8 cellular contexts compared by ENCODE assay signal in the genomic region with DNA sequence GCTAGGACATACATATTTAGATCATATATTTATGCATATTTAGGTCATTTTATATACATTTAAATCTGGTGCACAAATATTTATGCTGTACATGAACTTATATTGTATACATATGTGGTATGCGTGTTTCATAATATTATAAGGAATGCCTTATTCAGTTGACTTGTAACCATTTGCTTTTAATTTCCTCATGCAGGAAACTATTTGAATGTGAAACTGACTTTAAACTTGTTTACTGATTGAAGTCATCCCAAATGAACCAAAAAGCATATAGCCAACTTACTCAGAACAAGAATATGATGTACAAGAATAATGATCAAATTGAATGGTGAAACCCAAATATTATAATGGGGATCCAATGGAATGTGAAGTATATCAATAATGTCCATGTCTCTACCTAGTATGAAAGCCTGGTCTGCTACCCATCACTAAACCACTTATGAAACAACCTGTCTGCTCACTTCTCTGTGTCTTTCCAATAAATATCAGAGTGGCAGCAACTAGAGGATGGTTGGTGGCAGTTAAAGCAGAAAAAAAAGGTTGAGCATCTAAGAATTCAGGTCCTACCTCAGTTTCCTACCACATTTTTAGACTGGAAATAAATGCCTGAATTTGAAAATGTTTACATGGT. TPM values are rescaled to one million over a fixed set of nuclear protein-coding genes. Genes with fewer than 3 reads are reported as not detected.
DNase-seq lines count a peak whose midpoint lies in the region; ATAC-seq, FAIRE-seq and TF ChIP-seq lines count a peak whose summit lies in the region.

No MANE protein-coding gene starts in this region.

- H3K4me1 ChIP-seq in Karpas-422 (ENCODE audit: low read length): peaks cover 7% of the 10 kb centered on the region
- H3K4me1 ChIP-seq in HepG2 (ENCODE audit: insufficient read depth, low read length): no peaks in the 10 kb centered on the region
- no peaks in the 10 kb centered on the region for H3K4me1 ChIP-seq in GM23338 (ENCODE audit: insufficient read depth)

- H3K4me3 ChIP-seq in Karpas-422 (ENCODE audit: low read length) (peak overlapping the region; percentile 37; the same call in 1 of the 2 replicates), HepG2 (replicated peaks in 1 of 3; ENCODE audit: insufficient read depth in 1 of 3, low read depth in 2 of 3, low read length in 3 of 3) (no peak overlapping the region), GM23338 (no peak overlapping the region)

- H3K9me3 ChIP-seq in Karpas-422 (ENCODE audit: low read length) (no peaks in the 10 kb centered on the region), HepG2 (ENCODE audit: low read length) (no peaks in the 10 kb centered on the region)

- POLR2A ChIA-PET in HepG2 (lab: Yijun Ruan, JAX): no interaction called here

- no peaks in the 10 kb centered on the region for H3F3A ChIP-seq in GM23338 (replicated peaks; ENCODE audit: low read depth)

- H3K9me2 ChIP-seq in Karpas-422 (replicated peaks; ENCODE audit: insufficient read depth, low read length) (no peaks in the 10 kb centered on the region), GM23338 (ENCODE audit: insufficient read depth) (no peaks in the 10 kb centered on the region)

- H3K9ac ChIP-seq in Karpas-422 (ENCODE audit: low read length): no peak overlapping the region
- H3K9ac ChIP-seq in HepG2 (ENCODE audit: insufficient read depth, low read depth, low read length): no peak overlapping the region

- no peaks in the 10 kb centered on the region for H3K36me3 ChIP-seq in Karpas-422 (ENCODE audit: insufficient read depth, low read length)
- H3K36me3 ChIP-seq in HepG2 (replicated peaks in 1 of 2; ENCODE audit: control insufficient read depth in 1 of 2, insufficient read depth in 2 of 2, low read length in 2 of 2): no peaks in the 10 kb centered on the region
- no peaks in the 10 kb centered on the region for H3K36me3 ChIP-seq in GM23338 (ENCODE audit: insufficient read depth)

- DNase-seq in Calu3: no peak
- no peak for DNase-seq in Karpas-422
- no peak for DNase-seq in HepG2 (ENCODE audit: low spot score)
- no peak for DNase-seq in SKM-1 treated with dmso at 0.1 percent for 144 hours (lab: John Stamatoyannopoulos, UW; ENCODE audit: unreplicated experiment)
- no peak for DNase-seq in NOMO-1 treated with DMSO at 0.1 percent for 48 hours (lab: John Stamatoyannopoulos, UW; ENCODE audit: unreplicated experiment)
- DNase-seq in GM23338 (ENCODE audit: low spot score): no peak
- DNase-seq in urothelium cell line (ENCODE audit: low spot score): no peak

- H3K9me3 Mint-ChIP-seq in Calu3 (ENCODE audit: low read depth, unreplicated experiment) (no peaks in the 10 kb centered on the region), GM23338 (no peaks in the 10 kb centered on the region)

- no peak for TF ChIP-seq POLR2A in HepG2 (IDR thresholded peaks at IDR 0.05; ENCODE audit: insufficient read depth in 1 of 2, low read depth in 2 of 2, low read length in 2 of 2)

- intact Hi-C loops in Calu3 (cut with micrococcal nuclease; ENCODE audit: unreplicated experiment): no loop called here
- intact Hi-C loops in HepG2 (cut with micrococcal nuclease; ENCODE audit: unreplicated experiment): no loop called here

- TF ChIP-seq EP300 in HepG2 (IDR thresholded peaks at IDR 0.05; ENCODE audit: low read depth in 2 of 2, low read length in 2 of 2): no peak
- no peak for TF ChIP-seq EP300 in HepG2 (CRISPR knock-in tag; IDR thresholded peaks at IDR 0.05; ENCODE audit: borderline replicate concordance)

- no peaks in the 10 kb centered on the region for H3K27me3 Mint-ChIP-seq in Calu3 (ENCODE audit: unreplicated experiment)
- no peaks in the 10 kb centered on the region for H3K27me3 Mint-ChIP-seq in GM23338 (ENCODE audit: insufficient read depth, low read depth, poor library complexity)

- no peak for FAIRE-seq in HepG2 (lab: Jason Lieb, UNC)
- FAIRE-seq in urothelium cell line (lab: Jason Lieb, UNC): no peak

- ATAC-seq in GM21515 (IDR thresholded peaks at IDR 0.05; ENCODE audit: unreplicated experiment) (peak; percentile 41), HepG2 (no peak), GM23338 (no peak)

- no peak overlapping the region for H2AFZ ChIP-seq in Karpas-422 (ENCODE audit: low read length)
- H2AFZ ChIP-seq in HepG2 (ENCODE audit: low read length): no peak overlapping the region
- H2AFZ ChIP-seq in GM23338: no peak overlapping the region

- no peak overlapping the region for H3K27ac ChIP-seq in Karpas-422 (ENCODE audit: low read length)
- no peak overlapping the region for H3K27ac ChIP-seq in HepG2 (ENCODE audit: extremely low read length, insufficient read depth, low read length)
- no peak overlapping the region for H3K27ac ChIP-seq in GM23338 (ENCODE audit: low read depth)

- TF ChIP-seq CTCF in Calu3 (IDR thresholded peaks at IDR 0.05; ENCODE audit: unreplicated experiment) (no peak), HepG2 (CRISPR knock-in tag; IDR thresholded peaks at IDR 0.05) (no peak), GM23338 (conservative IDR thresholded peaks at IDR 0.05; ENCODE audit: low read depth in 2 of 2) (no peak)

- H3K27ac Mint-ChIP-seq in Calu3 (ENCODE audit: unreplicated experiment) (no peak overlapping the region), GM23338 (no peak overlapping the region)

- no peaks in the 10 kb centered on the region for H3K79me2 ChIP-seq in Karpas-422 (ENCODE audit: low read length)
- H3K79me2 ChIP-seq in HepG2 (ENCODE audit: insufficient read depth, low read length): no peaks in the 10 kb centered on the region
- no peaks in the 10 kb centered on the region for H3K79me2 ChIP-seq in GM23338 (replicated peaks; ENCODE audit: insufficient read depth)

- peaks cover 41% of the 10 kb centered on the region for H4K20me1 ChIP-seq in Karpas-422 (ENCODE audit: insufficient read depth, low read depth, low read length)
- no peaks in the 10 kb centered on the region for H4K20me1 ChIP-seq in HepG2 (ENCODE audit: insufficient read depth, low read length)
- H4K20me1 ChIP-seq in GM23338 (replicated peaks; ENCODE audit: insufficient read depth): no peaks in the 10 kb centered on the region; the same call in 1 of the 2 replicates

- H3K4me3 Mint-ChIP-seq in Calu3 (ENCODE audit: low read depth, unreplicated experiment) (peak overlapping the region; percentile 40), GM23338 (no peak overlapping the region)

- CTCF ChIA-PET in Calu3 (lab: Charles Lee): interaction anchor here (0.5 to 0.7 kb wide), 2 partner anchors 15 to 82 kb away, joined by 3 to 9 read pairs; no protein-coding TSS in a partner anchor
- CTCF ChIA-PET in HepG2 (lab: Yijun Ruan, JAX; ENCODE audit: low intra/inter-chr PET ratio, low total read pairs): no interaction called here

- H3K36me3 Mint-ChIP-seq in Calu3 (ENCODE audit: insufficient read depth, unreplicated experiment) (no peaks in the 10 kb centered on the region), GM23338 (ENCODE audit: low read depth) (no peaks in the 10 kb centered on the region)

- 100% methylated on average over 1 of the region's 1 CpG for WGBS in HepG2 (ENCODE audit: low lambda C conversion rate)

- no peak for TF ChIP-seq RAD21 in HepG2 (CRISPR knock-in tag; IDR thresholded peaks at IDR 0.05)

- H3K4me2 ChIP-seq in Karpas-422 (ENCODE audit: low read depth, low read length, poor library complexity, severe bottlenecking) (peak overlapping the region; percentile 54), HepG2 (ENCODE audit: low read depth, low read length) (peak overlapping the region; percentile 23; the same call in 1 of the 2 replicates), GM23338 (no peak overlapping the region)

- BruUV-seq in Calu3 (replicated peaks; lab: Mats Ljungman, UMichigan) (no TSS peak), HepG2 (replicated peaks; lab: Mats Ljungman, UMichigan) (no TSS peak)

- in situ Hi-C loops in HepG2 (cut with HindIII; ENCODE audit: extremely low pct_ligation_motif_present, low pct_unique_long_range_greater_than_20kb): no loop called here

- H3K4me1 Mint-ChIP-seq in Calu3 (ENCODE audit: low read depth, unreplicated experiment) (peaks cover 8% of the 10 kb centered on the region), GM23338 (no peaks in the 10 kb centered on the region)

- H3K27me3 ChIP-seq in Karpas-422 (ENCODE audit: low read length): no peaks in the 10 kb centered on the region
- no peaks in the 10 kb centered on the region for H3K27me3 ChIP-seq in HepG2 (ENCODE audit: control insufficient read depth in 1 of 2, insufficient read depth in 2 of 2, low read length in 2 of 2)
- no peaks in the 10 kb centered on the region for H3K27me3 ChIP-seq in GM23338 (ENCODE audit: insufficient read depth)

TF ChIP-seq in GM23338, 12 proteins besides CTCF, POLR2A, EP300 and RAD21 (continues in another document):
- TF ChIP-seq ZNF114 (CRISPR knock-in tag; IDR thresholded peaks at IDR 0.05) (no peak), CREB1 (CRISPR knock-in tag; IDR thresholded peaks at IDR 0.05; ENCODE audit: low read depth) (no peak)

RNA-seq across cellular contexts. Expression of gene RPS6KA5, which starts 38.3 kb away (rescaled TPM):
- 9.7 and 10.3 TPM in 2 replicates for total RNA-seq in Calu3 (2022)
- total RNA-seq in Karpas-422 (2014; rRNA removed; shearing (Covaris generic); ENCODE audit: low replicate concordance): 5.5 and 7.8 TPM in 2 replicates
- 0.58 and 0.65 TPM in 2 replicates for total RNA-seq in HepG2 (2016; rRNA removed; fragmentation: Illumina TruSeq; extraction: Trizol)
- total RNA-seq in HepG2 (2016; cell fraction: cytosol; rRNA removed; fragmentation: Illumina TruSeq; extraction: Trizol; ENCODE audit: low read depth): 0.10 and 0.44 TPM in 2 replicates
- 0.59 and 0.67 TPM in 2 replicates for total RNA-seq in HepG2 (2016; cell fraction: insoluble cytoplasmic fraction; rRNA removed; fragmentation: Illumina TruSeq; extraction: Trizol)
- total RNA-seq in HepG2 (2016; cell fraction: membrane; rRNA removed; fragmentation: Illumina TruSeq; extraction: Trizol): 0.21 and 0.25 TPM in 2 replicates
- 0.81 and 0.84 TPM in 2 replicates for total RNA-seq in HepG2 (2016; cell fraction: nucleus; rRNA removed; fragmentation: Illumina TruSeq; extraction: Trizol)
- 0.40 and 0.50 TPM in 2 replicates for polyA plus RNA-seq in HepG2 (2011; rRNA removed)
- polyA plus RNA-seq in HepG2 (2011; cell fraction: cytosol; rRNA removed): 0.27 and 0.42 TPM in 2 replicates
- polyA plus RNA-seq in HepG2 (2011; cell fraction: nucleus; rRNA removed): 0.43 and 0.88 TPM in 2 replicates
- polyA plus RNA-seq in HepG2 (2012): 1.2 and 1.7 TPM in 2 replicates
- polyA plus RNA-seq in HepG2 (2016; cell fraction: cytosol; fragmentation: Illumina TruSeq; extraction: Trizol; ENCODE audit: low read depth): under 0.01 and 0.05 TPM in 2 replicates
- 0.30 and 0.43 TPM in 2 replicates for polyA plus RNA-seq in HepG2 (2016; cell fraction: insoluble cytoplasmic fraction; fragmentation: Illumina TruSeq; extraction: Trizol; ENCODE audit: low read depth)
- 0.03 and 0.06 TPM in 2 replicates for polyA plus RNA-seq in HepG2 (2016; cell fraction: membrane; fragmentation: Illumina TruSeq; extraction: Trizol; ENCODE audit: low read depth)
- 0.30 and 0.45 TPM in 2 replicates for polyA plus RNA-seq in HepG2 (2016; cell fraction: nucleus; fragmentation: Illumina TruSeq; extraction: Trizol; ENCODE audit: insufficient read depth, low read depth)
- polyA minus RNA-seq in HepG2 (2011; rRNA and poly(A)+ RNA removed; ENCODE audit: low replicate concordance): 0.44 and 8.9 TPM in 2 replicates
- 0.44 and 1.2 TPM in 2 replicates for polyA minus RNA-seq in HepG2 (2011; cell fraction: cytosol; rRNA and poly(A)+ RNA removed)
- 3.4 and 3.7 TPM in 2 replicates for polyA minus RNA-seq in HepG2 (2011; cell fraction: nucleus; rRNA and poly(A)+ RNA removed)
- total RNA-seq in GM23338 (2014; rRNA removed; shearing (Covaris generic)): 2.0 and 2.1 TPM in 2 replicates
- 2.1 and 2.4 TPM in 2 replicates for polyA plus RNA-seq in GM23338 (2016; fragmentation: Nextera tagmentation; extraction: Ambion mirVana)
